ENCODE assay signal across 29 cellular contexts in the genomic region with DNA sequence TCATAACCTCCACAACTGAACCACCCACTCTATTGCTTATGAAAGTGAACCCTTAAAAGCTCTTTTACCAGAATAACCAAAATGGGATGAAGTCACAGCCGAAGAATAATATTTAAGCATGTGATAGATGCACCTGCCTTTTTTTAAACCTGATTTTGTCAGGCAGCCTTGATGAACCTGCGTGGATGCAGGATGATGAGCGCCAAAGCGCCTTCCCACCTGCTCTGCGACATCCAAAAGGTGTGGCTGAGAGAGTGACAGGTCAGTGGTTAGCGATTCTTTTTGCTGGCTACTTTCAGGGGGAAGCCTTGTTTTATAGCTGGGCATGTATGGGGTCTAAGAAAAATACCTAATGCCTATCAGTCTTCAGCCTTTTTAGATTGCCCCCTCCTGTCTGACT.
"Had no signal": no experiment of that assay in that cellular context is flagged by ENCODE, and none has a peak within 500 bp of the region (broad histone marks: within the 10 kb centered on the region; RNA-seq: fewer than 3 reads in every experiment).

No MANE protein-coding gene starts in this region.

- H3K27ac ChIP-seq: adrenal gland, body of pancreas, brain microvascular endothelial cell, breast epithelium, VCaP had no signal

- H3K4me1 ChIP-seq: body of pancreas, breast epithelium had no signal

- DNase-seq: activated B cell treated with CpG ODN at 0.5 μM for 24 hours; activated CD4-positive, alpha-beta memory T cell treated with anti-CD3 and anti-CD28 coated beads for 36 hours; activated CD4-positive, alpha-beta T cell treated with anti-CD3 and anti-CD28 coated beads for 4 hours; activated CD4-positive, alpha-beta T cell treated with anti-CD3 and anti-CD28 coated beads, Interleukin-2, amount 10 ng/mL, durations not matched to agents 24 days and 14 days; activated CD4-positive, alpha-beta T cell treated with anti-CD3 and anti-CD28 coated beads, Interleukin-2, amount 50 U/mL, for 1 hour; activated CD4-positive, alpha-beta T cell treated with anti-CD3 and anti-CD28 coated beads, Interleukin-2, amount 50 U/mL, for 4 hours; activated CD4-positive, CD25-positive, alpha-beta regulatory T cell treated with anti-CD3 and anti-CD28 coated beads, Interleukin-2, amount 50 U/mL, for 72 hours; activated CD8-positive, alpha-beta memory T cell treated with anti-CD3 and anti-CD28 coated beads, Interleukin-2, amount 50 U/mL, for 4 hours; activated CD8-positive, alpha-beta T cell treated with anti-CD3 and anti-CD28 coated beads for 36 hours; activated effector memory CD4-positive, alpha-beta T cell treated with anti-CD3 and anti-CD28 coated beads, Interleukin-2, amount 50 U/mL, for 16 hours; activated gamma-delta T cell treated with Interleukin-2 at 50 U/mL for 16 hours; activated naive CD4-positive, alpha-beta T cell; activated naive CD4-positive, alpha-beta T cell treated with anti-CD3 and anti-CD28 coated beads for 36 hours; activated naive CD4-positive, alpha-beta T cell treated with anti-CD3 and anti-CD28 coated beads, Interleukin-2, amount 50 U/mL, for 16 hours; activated naive CD8-positive, alpha-beta T cell treated with anti-CD3 and anti-CD28 coated beads for 36 hours; activated T-cell treated with anti-CD3 and anti-CD28 coated beads for 4 hours; activated T-cell treated with anti-CD3 and anti-CD28 coated beads, Interleukin-2, amount 50 U/mL, for 1 hour; activated T-cell treated with anti-CD3 and anti-CD28 coated beads, Interleukin-2, amount 50 U/mL, for 4 hours; activated T-cell treated with anti-CD3 and anti-CD28 coated beads, Interleukin-2, amount 50 U/mL, for 72 hours; adrenal gland; amniotic stem cell; aorta; body of pancreas; brain microvascular endothelial cell; T-helper 1 cell; T-helper 2 cell; T-helper 9 cell had no signal

- H3K9me3 ChIP-seq: adrenal gland, body of pancreas, breast epithelium had no signal

- H3K27me3 ChIP-seq: adrenal gland, body of pancreas, brain microvascular endothelial cell, breast epithelium had no signal

- H3K4me3 ChIP-seq: adrenal gland, body of pancreas, breast epithelium had no signal

- H3K36me3 ChIP-seq: adrenal gland, brain microvascular endothelial cell, breast epithelium had no signal
